25 cellular contexts compared by ENCODE assay signal in the genomic region with DNA sequence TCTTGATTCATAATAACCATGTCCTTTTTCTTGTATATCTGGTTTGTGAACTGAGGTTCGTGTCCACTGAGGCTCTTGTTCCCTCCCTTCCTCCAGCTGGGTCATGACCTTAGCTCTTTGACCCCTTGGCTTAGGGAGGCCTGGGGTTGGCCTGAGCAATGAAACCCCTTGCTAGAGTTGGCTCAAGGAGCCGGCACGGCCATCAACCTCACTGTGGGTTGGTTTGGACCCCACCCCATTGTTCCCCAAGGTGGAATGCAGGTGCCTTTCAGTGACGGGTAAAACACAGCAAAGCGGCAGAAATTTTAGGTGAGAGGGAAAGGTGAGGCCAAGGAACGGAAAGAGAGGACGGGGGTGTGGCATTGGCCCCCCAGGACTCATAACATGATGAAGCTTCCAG. TPM values are rescaled to one million over a fixed set of nuclear protein-coding genes. Genes with fewer than 3 reads are reported as not detected.
"Had no signal": no experiment of that assay in that cellular context is flagged by ENCODE, and none has a peak within 500 bp of the region (broad histone marks: within the 10 kb centered on the region; RNA-seq: fewer than 3 reads in every experiment).

No MANE protein-coding gene starts in this region.

- H3K4me3 Mint-ChIP-seq: naive thymus-derived CD8-positive, alpha-beta T cell; nephron; neural crest cell; stimulated activated naive B cell treated with anti-CD40 and anti-IgM and Interleukin-4, amounts not matched to agents 10 μg/mL and 1 μg/mL and 100 μg/mL, for 72 hours had no signal

- H3K9me3 ChIP-seq: lower lobe of right lung, pancreas, prostate gland, stomach, testis, thyroid gland, transverse colon, upper lobe of left lung, vagina had no signal

- H3K36me3 ChIP-seq: lower lobe of right lung, pancreas, prostate gland, stomach, thyroid gland, transverse colon, upper lobe of left lung, vagina had no signal

- H3K4me3 ChIP-seq: hepatocyte, lower lobe of right lung, pancreas, prostate gland, skin epidermis, stomach, testis, thyroid gland, transverse colon, upper lobe of left lung, vagina had no signal

- H3K36me3 Mint-ChIP-seq: naive thymus-derived CD8-positive, alpha-beta T cell; stimulated activated naive B cell treated with anti-CD40 and anti-IgM and Interleukin-4, amounts not matched to agents 10 μg/mL and 1 μg/mL and 100 μg/mL, for 72 hours had no signal

- DNase-seq: left cardiac atrium; lower lobe of right lung; mesenchymal stem cell; naive thymus-derived CD8-positive, alpha-beta T cell; pancreas; retina; right cardiac atrium; stimulated activated CD4-positive, alpha-beta T cell treated with anti-CD3 and anti-CD28 coated beads, Interleukin-12 subunit alpha, Interleukin-12 subunit beta, amount 100 ng/mL, for 4 hours; stimulated activated CD4-positive, alpha-beta T cell treated with anti-CD3 and anti-CD28 coated beads, Interleukin-15, amount 100 ng/mL, for 24 hours; stimulated activated CD4-positive, alpha-beta T cell treated with anti-CD3 and anti-CD28 coated beads, Interleukin-2, amount 100 ng/mL, for 24 hours; stimulated activated CD4-positive, alpha-beta T cell treated with anti-CD3 and anti-CD28 coated beads, Interleukin-4, amount 100 ng/mL, for 1 hour; stimulated activated naive B cell treated with anti-CD40 and anti-IgM and Interleukin-4, amounts not matched to agents 10 μg/mL and 1 μg/mL and 100 μg/mL, for 72 hours; stimulated activated naive CD8-positive, alpha-beta T cell treated with anti-CD3 and anti-CD28 coated beads, Interleukin-15, Interleukin-2, amounts not matched to agents 100 U/mL and 50 U/mL, for 24 hours; stomach; testis; thyroid gland; transverse colon had no signal

- H3K4me1 Mint-ChIP-seq: nephron; neural crest cell; stimulated activated naive B cell treated with anti-CD40 and anti-IgM and Interleukin-4, amounts not matched to agents 10 μg/mL and 1 μg/mL and 100 μg/mL, for 72 hours had no signal

- H3K4me1 ChIP-seq: lower lobe of right lung, pancreas, prostate gland, stomach, testis, thyroid gland, transverse colon, upper lobe of left lung, vagina had no signal

- H3K27me3 ChIP-seq: testis, thyroid gland, transverse colon, upper lobe of left lung, vagina had no signal

- H3K27ac Mint-ChIP-seq: naive thymus-derived CD8-positive, alpha-beta T cell; nephron; stimulated activated naive B cell treated with anti-CD40 and anti-IgM and Interleukin-4, amounts not matched to agents 10 μg/mL and 1 μg/mL and 100 μg/mL, for 72 hours had no signal

- H3K27ac ChIP-seq: hepatocyte, lower lobe of right lung, pancreas, prostate gland, skin epidermis, stomach, testis, thyroid gland, transverse colon, upper lobe of left lung, vagina had no signal

- H3K9me3 Mint-ChIP-seq: nephron; neural crest cell; stimulated activated naive B cell treated with anti-CD40 and anti-IgM and Interleukin-4, amounts not matched to agents 10 μg/mL and 1 μg/mL and 100 μg/mL, for 72 hours had no signal

- H3K79me2 ChIP-seq: hepatocyte had no signal

- H3K4me2 ChIP-seq: hepatocyte had no signal

- H2AFZ ChIP-seq: hepatocyte had no signal

- ATAC-seq: lower lobe of right lung; naive thymus-derived CD8-positive, alpha-beta T cell; right cardiac atrium; sciatic nerve; stimulated activated naive B cell treated with anti-CD40 and anti-IgM and Interleukin-4, amounts not matched to agents 10 μg/mL and 1 μg/mL and 100 μg/mL, for 72 hours; stimulated activated naive CD8-positive, alpha-beta T cell treated with anti-CD3 and anti-CD28 coated beads, Interleukin-15, Interleukin-2, amounts not matched to agents 100 U/mL and 50 U/mL, for 24 hours had no signal

RNA-seq across cellular contexts. Expression of a gene that starts 44.5 kb away (rescaled TPM):
- total RNA-seq: naive thymus-derived CD8-positive, alpha-beta T cell; sciatic nerve had no signal
- polyA plus RNA-seq: naive thymus-derived CD8-positive, alpha-beta T cell had no signal
